ENCODE assay signal across 1 cellular context in genomic region chr1:212665241-212666115, GRCh38.
A peak's percentile ranks its signal among the peaks of the same experiment; 100 is the strongest.
TF ChIP-seq lines count a peak whose summit lies in the region.

No MANE protein-coding gene starts in this region.

TF ChIP-seq in HepG2, 621 proteins besides CTCF, POLR2A, EP300 and RAD21 (continued from another document and continues in another):
- TF ChIP-seq ZNF407 (CRISPR knock-in tag; IDR thresholded peaks at IDR 0.05; ENCODE audit: not compliant biosample characterization) (peak; percentile 69), ISL2 (CRISPR knock-in tag; IDR thresholded peaks at IDR 0.05) (peak; percentile 63), NPAS2 (CRISPR knock-in tag; IDR thresholded peaks at IDR 0.05; ENCODE audit: borderline replicate concordance) (no peak), JUND (CRISPR knock-in tag; IDR thresholded peaks at IDR 0.05) (no peak), ZBTB26 (CRISPR knock-in tag; IDR thresholded peaks at IDR 0.05; ENCODE audit: borderline replicate concordance) (no peak), TBX2 (CRISPR knock-in tag; IDR thresholded peaks at IDR 0.05; ENCODE audit: borderline replicate concordance) (peak; percentile 51; the same call in 1 of the 2 replicates), ZNF451 (CRISPR knock-in tag; IDR thresholded peaks at IDR 0.05) (no peak), PCBP1 (IDR thresholded peaks at IDR 0.05; ENCODE audit: borderline replicate concordance, low read depth, low read length) (peak; percentile 93; the same call in 1 of the 2 replicates), SKI (IDR thresholded peaks at IDR 0.05; ENCODE audit: partially characterized antibody) (no peak), HIC2 (CRISPR knock-in tag; IDR thresholded peaks at IDR 0.05; ENCODE audit: low read depth) (peak; percentile 37; the same call in 1 of the 2 replicates), BORCS8-MEF2B (CRISPR knock-in tag; IDR thresholded peaks at IDR 0.05) (peak; percentile 49; the same call in 1 of the 2 replicates), KMT2B (CRISPR knock-in tag; IDR thresholded peaks at IDR 0.05) (peak; percentile 48; the same call in 1 of the 2 replicates), SMAD1 (CRISPR knock-in tag; IDR thresholded peaks at IDR 0.05; ENCODE audit: borderline replicate concordance, low read depth) (peak; percentile 82; the same call in 1 of the 2 replicates), ZFP1 (CRISPR knock-in tag; IDR thresholded peaks at IDR 0.05) (0 out of 2 replicates have a peak, but pooled peaks have one; percentile 46), PITX1 (CRISPR knock-in tag; IDR thresholded peaks at IDR 0.05) (peak; percentile 66), NBN (conservative IDR thresholded peaks at IDR 0.05) (no peak), ZNF691 (CRISPR knock-in tag; IDR thresholded peaks at IDR 0.05; ENCODE audit: borderline replicate concordance, low read depth) (peak; percentile 81; the same call in 1 of the 2 replicates), THAP7 (CRISPR knock-in tag; IDR thresholded peaks at IDR 0.05) (no peak), ZNF33A (CRISPR knock-in tag; IDR thresholded peaks at IDR 0.05; ENCODE audit: borderline replicate concordance) (no peak), PAF1 (CRISPR knock-in tag; IDR thresholded peaks at IDR 0.05) (no peak), ZMYM4 (CRISPR knock-in tag; IDR thresholded peaks at IDR 0.05) (peak; percentile 34; the same call in 1 of the 2 replicates), ZNF17 (CRISPR knock-in tag; IDR thresholded peaks at IDR 0.05) (no peak), GRHL1 (CRISPR knock-in tag; conservative IDR thresholded peaks at IDR 0.05) (no peak), ZNF460 (CRISPR knock-in tag; IDR thresholded peaks at IDR 0.05; ENCODE audit: borderline replicate concordance) (no peak), BHLHE40 (IDR thresholded peaks at IDR 0.05; ENCODE audit: low read length) (no peak), ZMAT5 (CRISPR knock-in tag; IDR thresholded peaks at IDR 0.05; ENCODE audit: borderline replicate concordance, low read depth) (no peak), IRF2 (CRISPR knock-in tag; IDR thresholded peaks at IDR 0.05) (peak; percentile 67; the same call in 1 of the 2 replicates), ZNF687 (CRISPR knock-in tag; IDR thresholded peaks at IDR 0.05) (peak; percentile 77), ZNF430 (CRISPR knock-in tag; IDR thresholded peaks at IDR 0.05) (no peak), ZNF607 (CRISPR knock-in tag; IDR thresholded peaks at IDR 0.05; ENCODE audit: borderline replicate concordance) (no peak), UBTF (CRISPR knock-in tag; IDR thresholded peaks at IDR 0.05) (peak; percentile 84), HNF4G (IDR thresholded peaks at IDR 0.05; ENCODE audit: borderline replicate concordance, low read depth, low read length) (no peak), HNF4G (CRISPR knock-in tag; IDR thresholded peaks at IDR 0.05; ENCODE audit: borderline replicate concordance, low read depth) (0 out of 2 replicates have a peak, but pooled peaks have one; percentile 41), MTF2 (CRISPR knock-in tag; IDR thresholded peaks at IDR 0.05; ENCODE audit: borderline replicate concordance) (peak; percentile 57; the same call in 1 of the 2 replicates)
